ENCODE assay signal across 21 cellular contexts in genomic region chr2:239512054-239512453, GRCh38.
DNase-seq lines count a peak whose midpoint lies in the region; ATAC-seq, FAIRE-seq and TF ChIP-seq lines count a peak whose summit lies in the region.
"Had no signal": no experiment of that assay in that cellular context is flagged by ENCODE, and none has a peak within 500 bp of the region (broad histone marks: within the 10 kb centered on the region; RNA-seq: fewer than 3 reads in every experiment).

No MANE protein-coding gene starts in this region.

- TF ChIP-seq POLR2A in HepG2 (IDR thresholded peaks at IDR 0.05; ENCODE audit: insufficient read depth in 1 of 2, low read depth in 2 of 2, low read length in 2 of 2), result no peak
- TF ChIP-seq POLR2A in right lobe of liver (IDR thresholded peaks at IDR 0.05), result no peak

- intact Hi-C loops in HepG2 (cut with micrococcal nuclease; ENCODE audit: unreplicated experiment) (no loop called here), right lobe of liver (cut with DNase I) (no loop called here), kidney (cut with DNase I) (no loop called here), pancreas (cut with DNase I) (no loop called here)

- FAIRE-seq in HepG2 (lab: Jason Lieb, UNC) (no peak), kidney (lab: Jason Lieb, UNC) (no peak), pancreas (lab: Jason Lieb, UNC) (no peak)
- FAIRE-seq: A549, D721Med, GM12878, GM12892, GM18507 had no signal

- no peak overlapping the region for H3K4me2 ChIP-seq in HepG2 (ENCODE audit: low read depth, low read length)
- H3K4me2 ChIP-seq: A549; BLaER1 treated with 17β-estradiol and CSF1 and Interleukin-3, amounts not matched to agents 10 nM and 100 nM had no signal

- POLR2A ChIA-PET in HepG2 (lab: Yijun Ruan, JAX), result no interaction called here

- H4K20me1 ChIP-seq in HepG2 (ENCODE audit: insufficient read depth, low read length), result no peaks in the 10 kb centered on the region
- H4K20me1 ChIP-seq: BLaER1 treated with 17β-estradiol and CSF1 and Interleukin-3, amounts not matched to agents 10 nM and 100 nM had no signal

- no peak for ATAC-seq in HepG2
- ATAC-seq in right lobe of liver, result no peak
- ATAC-seq in pancreas, result no peak
- ATAC-seq in HG03025 (IDR thresholded peaks at IDR 0.05; ENCODE audit: low FRiP score, unreplicated experiment), result no peak
- ATAC-seq: A549; CD8-positive, alpha-beta T cell; GM12878 had no signal

- BruUV-seq in HepG2 (replicated peaks; lab: Mats Ljungman, UMichigan), result no TSS peak

- in situ Hi-C loops in HepG2 (cut with HindIII; ENCODE audit: extremely low pct_ligation_motif_present, low pct_unique_long_range_greater_than_20kb), result no loop called here

- no peak for TF ChIP-seq EP300 in HepG2 (IDR thresholded peaks at IDR 0.05; ENCODE audit: low read depth in 2 of 2, low read length in 2 of 2)
- TF ChIP-seq EP300 in HepG2 (CRISPR knock-in tag; IDR thresholded peaks at IDR 0.05; ENCODE audit: borderline replicate concordance), result no peak

- WGBS in HepG2 (ENCODE audit: low lambda C conversion rate), result 19% methylated on average over 9 of the region's 9 CpGs
- WGBS in right lobe of liver (ENCODE audit: insufficient coverage, low coverage, low lambda C conversion rate, missing lambda C conversion rate), result 54% methylated on average over 6 of the region's 9 CpGs
- 80 to 87% methylated on average over 9 of the region's 9 CpGs for WGBS in pancreas, 2 donors

- H3K9ac ChIP-seq in HepG2 (ENCODE audit: insufficient read depth, low read depth, low read length), result no peak overlapping the region
- H3K9ac ChIP-seq in kidney (ENCODE audit: low read length in 2 of 2), result no peak overlapping the region
- H3K9ac ChIP-seq: BLaER1 treated with 17β-estradiol and CSF1 and Interleukin-3, amounts not matched to agents 10 nM and 100 nM had no signal

- no peak for TF ChIP-seq RAD21 in HepG2 (CRISPR knock-in tag; IDR thresholded peaks at IDR 0.05)

- H3K9me3 ChIP-seq in HepG2 (ENCODE audit: low read length) (no peaks in the 10 kb centered on the region), right lobe of liver (no peaks in the 10 kb centered on the region), kidney (ENCODE audit: control insufficient read depth in 1 of 2, low read length in 2 of 2) (no peaks in the 10 kb centered on the region), pancreas (no peaks in the 10 kb centered on the region)
- H3K9me3 ChIP-seq: A549, Caco-2 had no signal

- no peaks in the 10 kb centered on the region for H3K4me1 ChIP-seq in HepG2 (ENCODE audit: insufficient read depth, low read length)
- H3K4me1 ChIP-seq in right lobe of liver, result no peaks in the 10 kb centered on the region
- H3K4me1 ChIP-seq in kidney (ENCODE audit: control insufficient read depth in 1 of 2, insufficient read depth in 1 of 2, low read depth in 1 of 2, low read length in 2 of 2), result no peaks in the 10 kb centered on the region
- H3K4me1 ChIP-seq in pancreas, result no peaks in the 10 kb centered on the region
- H3K4me1 ChIP-seq: A549, Caco-2 had no signal

- no peak overlapping the region for H2AFZ ChIP-seq in HepG2 (ENCODE audit: low read length)

- CTCF ChIA-PET in HepG2 (lab: Yijun Ruan, JAX; ENCODE audit: low intra/inter-chr PET ratio, low total read pairs), result no interaction called here

- H3K4me3 ChIP-seq in HepG2 (replicated peaks in 1 of 3; ENCODE audit: insufficient read depth in 1 of 3, low read depth in 2 of 3, low read length in 3 of 3) (no peak overlapping the region), right lobe of liver (no peak overlapping the region), kidney (ENCODE audit: low read length in 2 of 2) (no peak overlapping the region), pancreas (no peak overlapping the region)
- H3K4me3 ChIP-seq: A549; BLaER1 treated with 17β-estradiol and CSF1 and Interleukin-3, amounts not matched to agents 10 nM and 100 nM; GM12878 had no signal

- no peaks in the 10 kb centered on the region for H3K36me3 ChIP-seq in HepG2 (replicated peaks in 1 of 2; ENCODE audit: control insufficient read depth in 1 of 2, insufficient read depth in 2 of 2, low read length in 2 of 2)
- no peaks in the 10 kb centered on the region for H3K36me3 ChIP-seq in right lobe of liver
- no peaks in the 10 kb centered on the region for H3K36me3 ChIP-seq in kidney (ENCODE audit: control insufficient read depth in 1 of 2, insufficient read depth in 2 of 2, low read length in 2 of 2)
- H3K36me3 ChIP-seq in pancreas, result no peaks in the 10 kb centered on the region
- H3K36me3 ChIP-seq: BLaER1 treated with 17β-estradiol and CSF1 and Interleukin-3, amounts not matched to agents 10 nM and 100 nM had no signal

- no peaks in the 10 kb centered on the region for H3K79me2 ChIP-seq in HepG2 (ENCODE audit: insufficient read depth, low read length)

- H3K27ac ChIP-seq in HepG2 (ENCODE audit: extremely low read length, insufficient read depth, low read length) (no peak overlapping the region), right lobe of liver (no peak overlapping the region), kidney (ENCODE audit: low read depth in 2 of 2, low read length in 2 of 2) (no peak overlapping the region), pancreas (no peak overlapping the region)
- H3K27ac ChIP-seq: 22Rv1; A549; BLaER1 treated with 17β-estradiol and CSF1 and Interleukin-3, amounts not matched to agents 10 nM and 100 nM; C4-2B had no signal

- no peak for DNase-seq in HepG2 (ENCODE audit: low spot score)
- no peak for DNase-seq in right lobe of liver
- DNase-seq in kidney, result peak; percentile 6
- DNase-seq in pancreas, result no peak
- DNase-seq: AML-193; Caco-2; Calu3; CD4-positive, alpha-beta T cell; CD8-positive, alpha-beta T cell; DMS79 treated with DMSO at 0.1 percent for 48 hours; EL; GDM1 had no signal

- H3K27me3 ChIP-seq in HepG2 (ENCODE audit: control insufficient read depth in 1 of 2, insufficient read depth in 2 of 2, low read length in 2 of 2), result peaks cover 3 to 44% of the 10 kb centered on the region in 2 experiments
- H3K27me3 ChIP-seq in right lobe of liver, result no peaks in the 10 kb centered on the region
- no peaks in the 10 kb centered on the region for H3K27me3 ChIP-seq in pancreas
- H3K27me3 ChIP-seq: BLaER1 treated with 17β-estradiol and CSF1 and Interleukin-3, amounts not matched to agents 10 nM and 100 nM had no signal

- TF ChIP-seq CTCF in HepG2 (CRISPR knock-in tag; IDR thresholded peaks at IDR 0.05) (no peak), right lobe of liver (IDR thresholded peaks at IDR 0.05) (no peak), kidney (IDR thresholded peaks at IDR 0.05; ENCODE audit: borderline replicate concordance, extremely low read depth, insufficient read depth) (no peak), pancreas (IDR thresholded peaks at IDR 0.05) (no peak)

TF ChIP-seq in HepG2, 621 proteins besides CTCF, POLR2A, EP300 and RAD21:
- TF ChIP-seq ZNF512 (CRISPR knock-in tag; IDR thresholded peaks at IDR 0.05) (no peak), AGO1 (IDR thresholded peaks at IDR 0.05; ENCODE audit: low read depth, low read length, poor library complexity, severe bottlenecking) (no peak), ZNF343 (CRISPR knock-in tag; IDR thresholded peaks at IDR 0.05) (no peak), ELF1 (CRISPR knock-in tag; IDR thresholded peaks at IDR 0.05) (0 out of 2 replicates have a peak, but pooled peaks have one; percentile 44), ZNF564 (CRISPR knock-in tag; IDR thresholded peaks at IDR 0.05) (peak; percentile 99)
TF ChIP-seq in HepG2: peak in this region for 2.
